1 cellular context compared by ENCODE assay signal in genomic region chr20:2470051-2470431, GRCh38.
TF ChIP-seq lines count a peak whose summit lies in the region.

No MANE protein-coding gene starts in this region.

TF ChIP-seq in HepG2, 621 proteins besides CTCF, POLR2A, EP300 and RAD21 (continued from another document):
- TF ChIP-seq MED8 (CRISPR knock-in tag; IDR thresholded peaks at IDR 0.05; ENCODE audit: insufficient replicate concordance) (peak; percentile 26), NFYB (CRISPR knock-in tag; IDR thresholded peaks at IDR 0.05) (no peak), KDM4B (CRISPR knock-in tag; IDR thresholded peaks at IDR 0.05) (no peak)
TF ChIP-seq in HepG2: peak in this region for 15.
